22 cellular contexts compared by ENCODE assay signal in genomic region chr15:43871835-43872234, GRCh38.
"Had no signal": no experiment of that assay in that cellular context is flagged by ENCODE, and none has a peak within 500 bp of the region (broad histone marks: within the 10 kb centered on the region; RNA-seq: fewer than 3 reads in every experiment).

No MANE protein-coding gene starts in this region.

- H3K27ac ChIP-seq: adrenal gland, body of pancreas, esophagus muscularis mucosa, foreskin keratinocyte, gastrocnemius medialis had no signal

- H3K27me3 ChIP-seq: adrenal gland, body of pancreas, esophagus muscularis mucosa, foreskin keratinocyte, gastrocnemius medialis, heart right ventricle had no signal

- H3K4me1 ChIP-seq: adrenal gland, body of pancreas, esophagus muscularis mucosa, foreskin keratinocyte, gastrocnemius medialis had no signal

- FAIRE-seq: colon had no signal

- DNase-seq: activated CD4-positive, alpha-beta memory T cell treated with anti-CD3 and anti-CD28 coated beads for 36 hours; activated CD4-positive, CD25-positive, alpha-beta regulatory T cell; activated CD4-positive, CD25-positive, alpha-beta regulatory T cell treated with anti-CD3 and anti-CD28 coated beads, Interleukin-2, amount 50 U/mL, for 72 hours; activated CD8-positive, alpha-beta memory T cell treated with anti-CD3 and anti-CD28 coated beads, Interleukin-2, amount 10 ng/mL, durations not matched to agents 7 days and 5 days; activated CD8-positive, alpha-beta memory T cell treated with anti-CD3 and anti-CD28 coated beads, Interleukin-2, amount 50 U/mL, for 4 hours; activated effector memory CD4-positive, alpha-beta T cell treated with anti-CD3 and anti-CD28 coated beads, Interleukin-2, amount 50 U/mL, for 16 hours; activated naive CD8-positive, alpha-beta T cell treated with anti-CD3 and anti-CD28 coated beads for 36 hours; activated naive CD8-positive, alpha-beta T cell treated with anti-CD3 and anti-CD28 coated beads, Interleukin-2, amount 50 U/mL, for 24 hours; activated T-cell treated with anti-CD3 and anti-CD28 coated beads, Interleukin-2, amount 50 U/mL, for 1 hour; activated T-cell treated with anti-CD3 and anti-CD28 coated beads, Interleukin-2, amount 50 U/mL, for 48 hours; aorta; cortex of kidney; effector CD4-positive, alpha-beta T cell; effector memory CD8-positive, alpha-beta T cell; gastrocnemius medialis had no signal

- H3K9me3 ChIP-seq: adrenal gland, body of pancreas, esophagus muscularis mucosa, gastrocnemius medialis, heart right ventricle had no signal

- H3K4me3 ChIP-seq: adrenal gland, body of pancreas, esophagus muscularis mucosa, gastrocnemius medialis, heart right ventricle had no signal

- ATAC-seq: activated CD8-positive, alpha-beta memory T cell treated with anti-CD3 and anti-CD28 coated beads, Interleukin-2, amount 10 ng/mL, durations not matched to agents 7 days and 5 days; activated CD8-positive, alpha-beta T cell treated with anti-CD3 and anti-CD28 coated beads, Interleukin-2, amount 10 ng/mL, durations not matched to agents 7 days and 5 days; effector memory CD8-positive, alpha-beta T cell; gastrocnemius medialis had no signal

- H3K36me3 ChIP-seq: gastrocnemius medialis had no signal
